12 cellular contexts compared by ENCODE assay signal in genomic region chr1:181318858-181319235, GRCh38.
DNase-seq lines count a peak whose midpoint lies in the region; ATAC-seq and TF ChIP-seq lines count a peak whose summit lies in the region.
"Had no signal": no experiment of that assay in that cellular context is flagged by ENCODE, and none has a peak within 500 bp of the region (broad histone marks: within the 10 kb centered on the region; RNA-seq: fewer than 3 reads in every experiment).

No MANE protein-coding gene starts in this region.

- peaks cover 70% of the 10 kb centered on the region for H3K27me3 Mint-ChIP-seq in activated CD4-positive, alpha-beta T cell treated with anti-CD3 and anti-CD28 coated beads, Interleukin-2, amount 10 ng/mL, durations not matched to agents 24 days and 14 days
- peaks cover 55 to 78% of the 10 kb centered on the region in 2 donors for H3K27me3 Mint-ChIP-seq in effector memory CD8-positive, alpha-beta T cell
- peaks cover 58% of the 10 kb centered on the region for H3K27me3 Mint-ChIP-seq in neural progenitor cell (ENCODE audit: insufficient read depth, low read depth)

- H3K4me3 ChIP-seq in neural progenitor cell = peak overlapping the region; percentile 46
- H3K4me3 ChIP-seq: lung had no signal

- no peak for TF ChIP-seq CTCF in neural progenitor cell (IDR thresholded peaks at IDR 0.05)

- peak overlapping the region; percentile 89 for H3K4me2 ChIP-seq in neural progenitor cell

- H3K9me3 ChIP-seq in ES-I3 (ENCODE audit: control insufficient read depth, insufficient read depth, low read length) = no peaks in the 10 kb centered on the region
- no peaks in the 10 kb centered on the region for H3K9me3 ChIP-seq in neural progenitor cell (ENCODE audit: low read depth)

- no peak for DNase-seq in activated CD4-positive, alpha-beta T cell treated with anti-CD3 and anti-CD28 coated beads, Interleukin-2, amount 10 ng/mL, durations not matched to agents 24 days and 14 days
- DNase-seq in effector memory CD8-positive, alpha-beta T cell = no peak
- no peak for DNase-seq in neural progenitor cell (ENCODE audit: low spot score)
- no peak for DNase-seq in NOMO-1 (lab: John Stamatoyannopoulos, UW; ENCODE audit: unreplicated experiment in 2 of 2)
- DNase-seq in SIG-M5 (lab: John Stamatoyannopoulos, UW) = no peak
- DNase-seq: CD4-positive, CD25-positive, alpha-beta regulatory T cell; NCI-H2029 treated with DMSO at 0.1 percent for 48 hours; right cardiac atrium had no signal

- H3F3A ChIP-seq in neural progenitor cell (ENCODE audit: low read depth) = no peaks in the 10 kb centered on the region

- H3K27me3 ChIP-seq in neural progenitor cell = peaks cover 83% of the 10 kb centered on the region

- H3K9me3 Mint-ChIP-seq in activated CD4-positive, alpha-beta T cell treated with anti-CD3 and anti-CD28 coated beads, Interleukin-2, amount 10 ng/mL, durations not matched to agents 24 days and 14 days = no peaks in the 10 kb centered on the region
- H3K9me3 Mint-ChIP-seq in effector memory CD8-positive, alpha-beta T cell = no peaks in the 10 kb centered on the region
- peaks cover 2% of the 10 kb centered on the region for H3K9me3 Mint-ChIP-seq in neural progenitor cell
- H3K9me3 Mint-ChIP-seq: CD4-positive, CD25-positive, alpha-beta regulatory T cell had no signal

- H3K4me1 Mint-ChIP-seq in activated CD4-positive, alpha-beta T cell treated with anti-CD3 and anti-CD28 coated beads, Interleukin-2, amount 10 ng/mL, durations not matched to agents 24 days and 14 days = peaks cover 22% of the 10 kb centered on the region
- peaks cover 2 to 12% of the 10 kb centered on the region in 2 donors for H3K4me1 Mint-ChIP-seq in effector memory CD8-positive, alpha-beta T cell (ENCODE audit: low read depth in 2 of 2)
- H3K4me1 Mint-ChIP-seq in neural progenitor cell = peaks cover 38% of the 10 kb centered on the region

- peak overlapping the region; percentile 53 for H2AFZ ChIP-seq in neural progenitor cell (replicated peaks)

- peak overlapping the region; percentile 46; the same call in 1 of the 2 replicates for H3K9ac ChIP-seq in ES-I3 (ENCODE audit: low read depth, low read length)
- no peak overlapping the region for H3K9ac ChIP-seq in neural progenitor cell

- peaks cover 1% of the 10 kb centered on the region for H3K36me3 Mint-ChIP-seq in activated CD4-positive, alpha-beta T cell treated with anti-CD3 and anti-CD28 coated beads, Interleukin-2, amount 10 ng/mL, durations not matched to agents 24 days and 14 days (ENCODE audit: low read depth)
- peaks cover 4% of the 10 kb centered on the region for H3K36me3 Mint-ChIP-seq in effector memory CD8-positive, alpha-beta T cell (ENCODE audit: insufficient read depth)
- no peaks in the 10 kb centered on the region for H3K36me3 Mint-ChIP-seq in neural progenitor cell
- H3K36me3 Mint-ChIP-seq: CD4-positive, CD25-positive, alpha-beta regulatory T cell had no signal

- intact Hi-C loops in activated CD4-positive, alpha-beta T cell treated with anti-CD3 and anti-CD28 coated beads, Interleukin-2, amount 10 ng/mL, durations not matched to agents 24 days and 14 days (cut with micrococcal nuclease) = loop anchor here (5.0 kb wide), 1 partner anchor 78 kb away; no protein-coding TSS in a partner anchor

- H3K36me3 ChIP-seq in ES-I3 (ENCODE audit: insufficient read depth, low read length) (no peaks in the 10 kb centered on the region), neural progenitor cell (no peaks in the 10 kb centered on the region)

- H3K4me1 ChIP-seq in ES-I3 (ENCODE audit: insufficient read depth, low read length) (no peaks in the 10 kb centered on the region; the same call in 1 of the 2 replicates), neural progenitor cell (peaks cover 27% of the 10 kb centered on the region)

- H3K27ac ChIP-seq in neural progenitor cell = no peak overlapping the region

- ATAC-seq in effector memory CD8-positive, alpha-beta T cell (replicated peaks) = no peak
- no peak for ATAC-seq in HG03469 (IDR thresholded peaks at IDR 0.05; ENCODE audit: unreplicated experiment)
- ATAC-seq in HG02970 (IDR thresholded peaks at IDR 0.05; ENCODE audit: low FRiP score, unreplicated experiment) = no peak

- peaks cover 6% of the 10 kb centered on the region for H4K20me1 ChIP-seq in neural progenitor cell (ENCODE audit: low read depth)

- H3K27ac Mint-ChIP-seq in activated CD4-positive, alpha-beta T cell treated with anti-CD3 and anti-CD28 coated beads, Interleukin-2, amount 10 ng/mL, durations not matched to agents 24 days and 14 days = no peak overlapping the region
- no peak overlapping the region for H3K27ac Mint-ChIP-seq in effector memory CD8-positive, alpha-beta T cell
- peak overlapping the region; percentile 67 for H3K27ac Mint-ChIP-seq in neural progenitor cell
- H3K27ac Mint-ChIP-seq: CD4-positive, CD25-positive, alpha-beta regulatory T cell had no signal

- no peaks in the 10 kb centered on the region for H3K79me2 ChIP-seq in neural progenitor cell (ENCODE audit: low read depth)

- peak overlapping the region; percentile 62 for H3K4me3 Mint-ChIP-seq in activated CD4-positive, alpha-beta T cell treated with anti-CD3 and anti-CD28 coated beads, Interleukin-2, amount 10 ng/mL, durations not matched to agents 24 days and 14 days
- peak overlapping the region; percentile 37 to 57 for H3K4me3 Mint-ChIP-seq in effector memory CD8-positive, alpha-beta T cell
- H3K4me3 Mint-ChIP-seq in neural progenitor cell = peak overlapping the region; percentile 90
